Comparison of ENCODE assay signal across 8 cellular contexts in genomic region chr22:42856865-42857704, GRCh38. TPM values are rescaled to one million over a fixed set of nuclear protein-coding genes. Genes with fewer than 3 reads are reported as not detected.
DNase-seq lines count a peak whose midpoint lies in the region; ATAC-seq and TF ChIP-seq lines count a peak whose summit lies in the region.

Gene ARFGAP3, minus strand, starts transcription at chr22:42857273. Its CDS starts 91 bp downstream, at chr22:42857182.

- peak within 1 kb of the TSS; percentile 88 for H3K9ac ChIP-seq in adipocyte (ENCODE audit: low read length)
- peak within 1 kb of the TSS; percentile 37 for H3K9ac ChIP-seq in parathyroid adenoma

- H3K27ac ChIP-seq in cardiac muscle cell (peak within 1 kb of the TSS; percentile 95), parathyroid adenoma (peak within 1 kb of the TSS; percentile 79), tibial artery (peak within 1 kb of the TSS; percentile 98)

- TF ChIP-seq CTCF in GM12865 (IDR thresholded peaks at IDR 0.05; ENCODE audit: insufficient read depth, low read depth, low read length, missing control alignments): no peak
- no peak for TF ChIP-seq CTCF in cardiac muscle cell (IDR thresholded peaks at IDR 0.05; ENCODE audit: low read depth, low read length)
- TF ChIP-seq CTCF in parathyroid adenoma (IDR thresholded peaks at IDR 0.05): no peak
- peak in 1 of 2 experiments; percentile 22 for TF ChIP-seq CTCF in tibial artery (IDR thresholded peaks at IDR 0.05)

- peak within 1 kb of the TSS; percentile 100 for H3K4me3 ChIP-seq in GM12865 (ENCODE audit: low read depth, low read length)
- H3K4me3 ChIP-seq in adipocyte (ENCODE audit: low read length): peak within 1 kb of the TSS; percentile 92
- peak within 1 kb of the TSS; percentile 94 for H3K4me3 ChIP-seq in cardiac muscle cell
- peak within 1 kb of the TSS; percentile 79 for H3K4me3 ChIP-seq in parathyroid adenoma (ENCODE audit: low read depth, low read length)
- H3K4me3 ChIP-seq in tibial artery: peak within 1 kb of the TSS; percentile 88 to 95

- peak; percentile 87 for ATAC-seq in HG02759 (IDR thresholded peaks at IDR 0.05; ENCODE audit: unreplicated experiment)

- H3K4me1 ChIP-seq in adipocyte (ENCODE audit: control insufficient read depth, insufficient read depth, low read length): peaks cover 22% of the 10 kb centered on the region
- H3K4me1 ChIP-seq in cardiac muscle cell (ENCODE audit: low read depth): peaks cover 9% of the 10 kb centered on the region
- H3K4me1 ChIP-seq in parathyroid adenoma: no peaks in the 10 kb centered on the region
- peaks cover 0 to 42% (median 16%) of the 10 kb centered on the region in 4 donors for H3K4me1 ChIP-seq in tibial artery

- H3K36me3 ChIP-seq in adipocyte (ENCODE audit: control insufficient read depth, insufficient read depth, low read length, severe bottlenecking): no peaks in the 10 kb centered on the region
- H3K36me3 ChIP-seq in cardiac muscle cell: no peaks in the 10 kb centered on the region
- H3K36me3 ChIP-seq in parathyroid adenoma (ENCODE audit: control insufficient read depth, insufficient read depth, low read length): no peaks in the 10 kb centered on the region
- peaks cover 0 to 5% (median 0%) of the 10 kb centered on the region in 3 donors for H3K36me3 ChIP-seq in tibial artery

- H3K9me3 ChIP-seq in adipocyte (ENCODE audit: control insufficient read depth, low read length) (no peaks in the 10 kb centered on the region), cardiac muscle cell (ENCODE audit: low read depth) (no peaks in the 10 kb centered on the region), parathyroid adenoma (ENCODE audit: control insufficient read depth, low read length) (no peaks in the 10 kb centered on the region), tibial artery (no peaks in the 10 kb centered on the region)

- H2AFZ ChIP-seq in parathyroid adenoma: peak within 1 kb of the TSS; percentile 82

- peaks cover 12% of the 10 kb centered on the region for H3K79me2 ChIP-seq in parathyroid adenoma

- H3K27me3 ChIP-seq in adipocyte (replicated peaks; ENCODE audit: control insufficient read depth, insufficient read depth, low read length) (no peaks in the 10 kb centered on the region), cardiac muscle cell (no peaks in the 10 kb centered on the region), parathyroid adenoma (ENCODE audit: control insufficient read depth, insufficient read depth, low read length) (no peaks in the 10 kb centered on the region), tibial artery (no peaks in the 10 kb centered on the region)

- intact Hi-C loops in tibial artery (cut with DNase I; ENCODE audit: low total_unique reads): no loop called here

- peak within 1 kb of the TSS; percentile 97 for H3K4me2 ChIP-seq in parathyroid adenoma (ENCODE audit: low read length)

- DNase-seq in GM12865 (ENCODE audit: low read depth) (peak; percentile 97), NCI-H1417 treated with DMSO at 0.1 percent for 48 hours (lab: John Stamatoyannopoulos, UW) (peak; percentile 53), T follicular helper cell (ENCODE audit: low read depth) (peak; percentile 89), adipocyte (ENCODE audit: low read depth) (peak; percentile 99), cardiac muscle cell (ENCODE audit: low read depth in 1 of 2, low spot score in 1 of 2) (peak; percentile 97 to 98), tibial artery (peak; percentile 87 to 96)

RNA-seq across cellular contexts. Expression of gene ARFGAP3, which starts in this region (rescaled TPM):
- 26.3 and 30.1 TPM in 2 replicates for total RNA-seq in cardiac muscle cell
- polyA plus RNA-seq in cardiac muscle cell: 38.2 and 48.6 TPM in 2 replicates

Comparison
In these comparisons a context has a peak if more than half of its experiments do, and no peak if none do; other contexts are left out.
1. Peak in every context shown above with its lines: DNase-seq, ATAC-seq, H3K4me3 ChIP-seq and H3K27ac ChIP-seq.